27 cellular contexts compared by ENCODE assay signal in the genomic region with DNA sequence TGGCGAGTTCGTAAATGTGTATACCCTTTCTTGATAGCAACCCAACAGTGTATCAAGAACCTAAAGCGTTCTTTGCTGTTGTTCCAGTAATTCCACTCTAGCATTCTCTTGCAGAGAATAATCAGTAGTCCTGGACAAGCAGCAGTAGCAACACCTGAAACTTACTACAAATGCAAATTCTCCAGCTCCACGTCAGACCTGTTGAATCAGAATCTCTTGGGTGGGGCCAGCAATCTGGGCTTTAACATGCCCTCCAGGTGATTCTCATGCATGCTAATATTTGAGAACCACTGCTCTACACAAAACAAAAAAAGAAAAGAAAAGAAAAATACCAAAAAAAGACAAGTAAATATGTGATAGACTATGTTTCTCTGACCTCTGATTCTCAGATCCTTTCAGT. TPM values are rescaled to one million over a fixed set of nuclear protein-coding genes. Genes with fewer than 3 reads are reported as not detected.
"Had no signal": no experiment of that assay in that cellular context is flagged by ENCODE, and none has a peak within 500 bp of the region (broad histone marks: within the 10 kb centered on the region; RNA-seq: fewer than 3 reads in every experiment).

No MANE protein-coding gene starts in this region.

- H3K4me3 ChIP-seq: Peyer's patch had no signal

- H3K27me3 ChIP-seq: brain microvascular endothelial cell, Peyer's patch had no signal

- H3K27ac ChIP-seq: brain microvascular endothelial cell, Peyer's patch had no signal

- H3K4me1 ChIP-seq: Peyer's patch had no signal

- H3K4me3 Mint-ChIP-seq: activated CD4-positive, alpha-beta memory T cell treated with anti-CD3 and anti-CD28 coated beads for 36 hours; activated CD4-positive, alpha-beta T cell treated with anti-CD3 and anti-CD28 coated beads, Interleukin-2, amount 10 ng/mL, durations not matched to agents 7 days and 5 days; activated naive CD4-positive, alpha-beta T cell treated with anti-CD3 and anti-CD28 coated beads for 36 hours; activated naive CD8-positive, alpha-beta T cell; activated T-helper 17 cell treated with anti-CD3 and anti-CD28 coated beads, Interleukin-2, amount 50 U/mL, for 72 hours; T-helper 17 cell; WTC11 had no signal

- DNase-seq: activated CD4-positive, alpha-beta memory T cell treated with anti-CD3 and anti-CD28 coated beads for 36 hours; activated CD4-positive, alpha-beta T cell treated with anti-CD3 and anti-CD28 coated beads, Interleukin-2, amount 10 ng/mL, durations not matched to agents 7 days and 5 days; activated CD4-positive, CD25-positive, alpha-beta regulatory T cell treated with anti-CD3 and anti-CD28 coated beads, Interleukin-2, amount 50 U/mL, for 72 hours; activated CD8-positive, alpha-beta memory T cell treated with anti-CD3 and anti-CD28 coated beads for 24 hours; activated gamma-delta T cell; activated naive CD4-positive, alpha-beta T cell treated with anti-CD3 and anti-CD28 coated beads for 36 hours; activated T-cell treated with anti-CD3 and anti-CD28 coated beads, Interleukin-2, amount 50 U/mL, for 48 hours; brain microvascular endothelial cell; caudate nucleus; IMR-90; Kasumi-1; KBM-7; NCI-H1048; NCI-H146; NCI-H187 treated with DMSO at 0.1 percent for 48 hours; NCI-H2081 treated with DMSO at 0.1 percent for 48 hours; NCI-H446; NCI-H526; NCI-H774; Peyer's patch; SHP77 treated with DMSO at 0.1 percent for 48 hours; T-helper 17 cell; T-helper 9 cell had no signal

- H3K27me3 Mint-ChIP-seq: activated CD4-positive, alpha-beta memory T cell treated with anti-CD3 and anti-CD28 coated beads for 36 hours; activated T-helper 17 cell treated with anti-CD3 and anti-CD28 coated beads, Interleukin-2, amount 50 U/mL, for 72 hours had no signal

- H3K9me3 Mint-ChIP-seq: activated CD4-positive, alpha-beta memory T cell treated with anti-CD3 and anti-CD28 coated beads for 36 hours; activated CD4-positive, alpha-beta T cell treated with anti-CD3 and anti-CD28 coated beads, Interleukin-2, amount 10 ng/mL, durations not matched to agents 7 days and 5 days; activated naive CD4-positive, alpha-beta T cell treated with anti-CD3 and anti-CD28 coated beads for 36 hours; activated T-helper 17 cell treated with anti-CD3 and anti-CD28 coated beads, Interleukin-2, amount 50 U/mL, for 72 hours had no signal

- H3K36me3 ChIP-seq: brain microvascular endothelial cell, Peyer's patch had no signal

- H3K9me3 ChIP-seq: Peyer's patch had no signal

- H3K27ac Mint-ChIP-seq: activated CD4-positive, alpha-beta memory T cell treated with anti-CD3 and anti-CD28 coated beads for 36 hours; activated CD4-positive, alpha-beta T cell treated with anti-CD3 and anti-CD28 coated beads, Interleukin-2, amount 10 ng/mL, durations not matched to agents 7 days and 5 days; activated naive CD4-positive, alpha-beta T cell treated with anti-CD3 and anti-CD28 coated beads for 36 hours; activated naive CD8-positive, alpha-beta T cell; activated T-helper 17 cell treated with anti-CD3 and anti-CD28 coated beads, Interleukin-2, amount 50 U/mL, for 72 hours; T-helper 17 cell; WTC11 had no signal

- H3K36me3 Mint-ChIP-seq: activated CD4-positive, alpha-beta memory T cell treated with anti-CD3 and anti-CD28 coated beads for 36 hours; WTC11 had no signal

RNA-seq across cellular contexts. Expression of a gene that starts 10.1 kb away (rescaled TPM):
- total RNA-seq: activated naive CD4-positive, alpha-beta T cell treated with anti-CD3 and anti-CD28 coated beads for 36 hours; activated T-helper 17 cell treated with anti-CD3 and anti-CD28 coated beads, Interleukin-2, amount 50 U/mL, for 72 hours; IMR-90; OCI-LY7 had no signal
- polyA plus RNA-seq: IMR-90 had no signal

RNA-seq across cellular contexts. Expression of a gene that starts 36.6 kb away (rescaled TPM):
- total RNA-seq: OCI-LY7 had no signal
